Comparison of ENCODE assay signal across 8 cellular contexts in the genomic region with DNA sequence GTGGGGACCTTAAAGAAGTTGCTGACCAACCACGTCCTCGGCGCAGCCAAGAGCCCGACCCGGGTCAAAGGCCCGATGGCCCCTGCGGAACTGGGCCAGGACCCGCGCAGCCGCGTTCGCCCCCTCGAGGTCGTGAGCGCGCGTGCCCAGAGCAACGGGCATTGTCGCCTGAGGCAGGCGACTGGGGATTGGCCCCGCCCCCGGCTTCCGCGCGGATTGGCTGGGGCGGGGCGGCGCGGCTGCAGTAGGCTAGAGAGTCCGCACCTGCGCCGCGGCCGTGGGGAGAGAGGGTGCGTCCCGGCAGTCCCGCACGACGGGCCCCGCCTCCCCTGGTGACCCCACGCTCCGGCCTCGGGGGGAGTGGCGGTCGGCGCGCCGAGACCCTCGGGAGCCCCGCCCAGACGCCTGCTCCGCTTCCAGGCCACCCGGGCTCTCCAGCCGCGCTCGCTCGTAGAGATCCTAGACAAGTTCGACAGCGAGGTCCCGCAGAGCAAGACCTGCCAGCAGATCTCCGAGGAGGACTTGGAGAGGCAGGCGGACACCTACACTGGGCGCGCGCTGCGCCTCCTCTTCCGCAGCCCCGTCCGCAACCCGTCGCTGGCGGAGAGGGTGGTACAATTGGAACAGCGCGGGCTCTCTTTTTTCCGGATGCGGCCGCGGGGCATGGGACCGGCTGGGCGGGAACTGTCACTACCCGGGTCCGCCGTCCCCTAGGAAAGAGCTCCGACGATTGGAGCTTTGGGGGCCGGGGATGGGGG. TPM values are rescaled to one million over a fixed set of nuclear protein-coding genes. Genes with fewer than 3 reads are reported as not detected.
A peak's percentile ranks its signal among the peaks of the same experiment; 100 is the strongest.
DNase-seq lines count a peak whose midpoint lies in the region; ATAC-seq and TF ChIP-seq lines count a peak whose summit lies in the region.

No MANE protein-coding gene starts in this region.

- H2AFZ ChIP-seq in DND-41 (ENCODE audit: low read depth, low read length) (peak overlapping the region; percentile 87), MM.1S (ENCODE audit: low read length) (peak overlapping the region; percentile 96)

- peaks cover 8% of the 10 kb centered on the region for H3F3A ChIP-seq in MM.1S (ENCODE audit: insufficient read depth, low read length)

- peak overlapping the region; percentile 52 to 81; a peak in 3 of 4 replicates for H3K4me3 ChIP-seq in DND-41 (ENCODE audit: low read depth in 1 of 2, low read length in 2 of 2)
- H3K4me3 ChIP-seq in MM.1S (ENCODE audit: low read length), result peak overlapping the region; percentile 74
- H3K4me3 ChIP-seq in SJSA1, result peak overlapping the region; percentile 43
- peak overlapping the region; percentile 46 to 86 (median 58) for H3K4me3 ChIP-seq in heart right ventricle
- H3K4me3 ChIP-seq in sigmoid colon, result peak overlapping the region; percentile 24 to 54 (median 46)

- H3K27ac ChIP-seq in DND-41 (ENCODE audit: low read length), result peak overlapping the region; percentile 94
- no peak overlapping the region for H3K27ac ChIP-seq in MM.1S (ENCODE audit: low read length)
- no peak overlapping the region for H3K27ac ChIP-seq in SJSA1
- peak overlapping the region in 1 of 10 donors; percentile 64 for H3K27ac ChIP-seq in heart right ventricle
- H3K27ac ChIP-seq in sigmoid colon, result peak overlapping the region in 1 of 4 donors; percentile 24

- DNase-seq in DND-41 (peak; percentile 88), MM.1S (peak; percentile 83), SJSA1 (ENCODE audit: low read depth in 1 of 2, low spot score in 2 of 2) (peak; percentile 75 to 78), heart right ventricle (peak; percentile 51 to 80), sigmoid colon (no peak)
- peak; percentile 81 for DNase-seq in activated naive CD4-positive, alpha-beta T cell treated with Interleukin-2 at 50 U/mL for 16 hours

- H4K20me1 ChIP-seq in DND-41 (ENCODE audit: insufficient read depth, low read length) (peaks cover 4% of the 10 kb centered on the region; the same call in 1 of the 2 replicates), MM.1S (ENCODE audit: insufficient read depth, low read length) (no peaks in the 10 kb centered on the region)

- no peaks in the 10 kb centered on the region for H3K9me2 ChIP-seq in MM.1S (replicated peaks; ENCODE audit: insufficient read depth, low read length)

- H3K9ac ChIP-seq in DND-41 (ENCODE audit: low read depth, low read length), result peak overlapping the region; percentile 86
- H3K9ac ChIP-seq in MM.1S (ENCODE audit: low read length), result peak overlapping the region; percentile 25; the same call in 1 of the 2 replicates

- no peak for TF ChIP-seq POLR2A in sigmoid colon (IDR thresholded peaks at IDR 0.05)

- TF ChIP-seq CTCF in DND-41 (IDR thresholded peaks at IDR 0.05; ENCODE audit: borderline replicate concordance, extremely low read depth, low read length, poor library complexity, severe bottlenecking) (peak; percentile 58), MM.1S (IDR thresholded peaks at IDR 0.05; ENCODE audit: low read length) (peak; percentile 32; the same call in 1 of the 2 replicates), heart right ventricle (IDR thresholded peaks at IDR 0.05) (peak in 6 of 9 donors; percentile 14 to 48 (median 36)), sigmoid colon (IDR thresholded peaks at IDR 0.05) (no peak)

- intact Hi-C loops in heart right ventricle (cut with DNase I), result no loop called here
- intact Hi-C loops in sigmoid colon (cut with DNase I), result no loop called here

- H3K27me3 ChIP-seq in DND-41 (ENCODE audit: insufficient read depth, low read length, poor library complexity) (no peaks in the 10 kb centered on the region), MM.1S (replicated peaks; ENCODE audit: insufficient read depth, low read length) (peaks cover 14% of the 10 kb centered on the region), SJSA1 (replicated peaks) (no peaks in the 10 kb centered on the region), heart right ventricle (peaks cover 0 to 7% (median 0%) of the 10 kb centered on the region in 7 donors), sigmoid colon (peaks cover 12 to 59% (median 18%) of the 10 kb centered on the region in 3 donors)

- TF ChIP-seq EP300 in sigmoid colon (IDR thresholded peaks at IDR 0.05), result no peak

- ATAC-seq in DND-41 (ENCODE audit: insufficient read depth, low read depth) (peak; percentile 83), GM21723 (IDR thresholded peaks at IDR 0.05; ENCODE audit: unreplicated experiment) (peak; percentile 70), heart right ventricle (peak; percentile 77 to 89 (median 83)), HG02571 (IDR thresholded peaks at IDR 0.05; ENCODE audit: unreplicated experiment) (no peak)

- H3K9me3 ChIP-seq in DND-41 (ENCODE audit: insufficient read depth, low read length, severe bottlenecking) (no peaks in the 10 kb centered on the region), MM.1S (replicated peaks; ENCODE audit: insufficient read depth, low read length) (no peaks in the 10 kb centered on the region), SJSA1 (replicated peaks) (no peaks in the 10 kb centered on the region), heart right ventricle (no peaks in the 10 kb centered on the region), sigmoid colon (no peaks in the 10 kb centered on the region)

- H3K4me1 ChIP-seq in DND-41 (ENCODE audit: insufficient read depth, low read length) (peaks cover 48% of the 10 kb centered on the region), MM.1S (ENCODE audit: low read length) (peaks cover 7% of the 10 kb centered on the region), SJSA1 (replicated peaks) (peaks cover 23% of the 10 kb centered on the region), heart right ventricle (peaks cover 0 to 22% (median 7%) of the 10 kb centered on the region in 9 donors), sigmoid colon (peaks cover 0 to 20% (median 13%) of the 10 kb centered on the region in 4 donors)

- peak overlapping the region; percentile 99 for H3K4me2 ChIP-seq in DND-41 (ENCODE audit: insufficient read depth, low read length)
- peak overlapping the region; percentile 94 for H3K4me2 ChIP-seq in MM.1S (ENCODE audit: low read depth, low read length)

- WGBS in heart right ventricle, 2 donors, result 1% methylated on average over 86 of the region's 86 CpGs
- WGBS in sigmoid colon, 2 donors, result 1% methylated on average over 86 of the region's 86 CpGs

- peaks cover 28% of the 10 kb centered on the region for H3K79me2 ChIP-seq in DND-41 (ENCODE audit: insufficient read depth, low read length)
- H3K79me2 ChIP-seq in MM.1S (ENCODE audit: low read length), result peaks cover 6% of the 10 kb centered on the region; the same call in 1 of the 2 replicates

- H3K36me3 ChIP-seq in DND-41 (ENCODE audit: insufficient read depth, low read length) (peaks cover 19% of the 10 kb centered on the region), MM.1S (replicated peaks; ENCODE audit: insufficient read depth, low read length) (no peaks in the 10 kb centered on the region), SJSA1 (peaks cover 29% of the 10 kb centered on the region), heart right ventricle (no peaks in the 10 kb centered on the region), sigmoid colon (no peaks in the 10 kb centered on the region)

RNA-seq across cellular contexts. Expression of a gene that starts 8.3 kb away (rescaled TPM):
- total RNA-seq in SJSA1 (2014; rRNA removed; shearing (Covaris generic)), result 21.6 and 24.3 TPM in 2 replicates
- total RNA-seq in heart right ventricle (10 to 100 TPM; 20.4 to 31.0 (median 25.8) TPM), sigmoid colon (10 to 100 TPM; 15.1 to 28.0 (median 18.5) TPM)
- polyA plus RNA-seq in heart right ventricle (10 to 100 TPM; 18.4 to 31.9 TPM), sigmoid colon (10 to 100 TPM; 13.2 to 46.3 (median 19.4) TPM)

RNA-seq across cellular contexts. Expression of a gene that starts 15.4 kb away (rescaled TPM):
- total RNA-seq in SJSA1 (2014; rRNA removed; shearing (Covaris generic)), result 64.3 and 119 TPM in 2 replicates
- total RNA-seq in heart right ventricle (10 to 100 TPM; 10.8 to 41.0 (median 18.2) TPM), sigmoid colon (10 to 100 TPM in 3 of 4 donors, 1 to 10 TPM in 1; 6.1 to 38.8 (median 24.4) TPM)
- polyA plus RNA-seq in heart right ventricle (100 to 1,000 TPM in 1 of 2 donors, 10 to 100 TPM in 1; 17.6 to 325 TPM), sigmoid colon (100 to 1,000 TPM in 1 of 3 donors, 10 to 100 TPM in 2; 15.6 to 127 (median 25.0) TPM)

RNA-seq across cellular contexts. Expression of a gene that starts 25.0 kb away (rescaled TPM):
- total RNA-seq in SJSA1 (2014; rRNA removed; shearing (Covaris generic)), result 0.13 TPM in 1 of 2 replicates, not detected in the other
- total RNA-seq in heart right ventricle, result under 1 TPM in 6 of 10 donors, not detected in 4; 0.11 to 0.35 (median 0.28) TPM
- polyA plus RNA-seq in heart right ventricle, result 1 to 10 TPM in 1 of 2 donors, under 1 TPM in 1; 0.19 to 1.2 TPM
- 1 to 10 TPM in 1 of 4 donors, under 1 TPM in 3; 0.33 to 2.5 (median 0.38) TPM for total RNA-seq in sigmoid colon
- under 1 TPM in 1 of 3 donors, not detected in 2; 0.58 TPM for polyA plus RNA-seq in sigmoid colon

RNA-seq across cellular contexts. Expression of a gene that starts 27.7 kb away (rescaled TPM):
- 36.4 and 47.9 TPM in 2 replicates for total RNA-seq in SJSA1 (2014; rRNA removed; shearing (Covaris generic))
- total RNA-seq in heart right ventricle (1 to 10 TPM; 2.3 to 6.1 (median 4.0) TPM), sigmoid colon (10 to 100 TPM in 3 of 4 donors, 1 to 10 TPM in 1; 8.3 to 16.3 (median 15.3) TPM)
- polyA plus RNA-seq in heart right ventricle (10 to 100 TPM; 12.7 to 26.4 TPM), sigmoid colon (10 to 100 TPM; 17.4 to 36.5 (median 18.3) TPM)

Comparison
In these comparisons a context has a peak if more than half of its experiments do, and no peak if none do; other contexts are left out.
1. CTCF ChIP-seq: peak in DND-41 (single experiment), MM.1S (single experiment) and heart right ventricle (6 of 9); none in sigmoid colon (0 of 4).
2. Peak in every context shown above with its lines, with median percentiles within 50 percentile points of each other: H3K4me3 ChIP-seq.